ENCODE assay signal across 19 cellular contexts in genomic region chr4:61395754-61396153, GRCh38.
DNase-seq lines count a peak whose midpoint lies in the region; ATAC-seq and TF ChIP-seq lines count a peak whose summit lies in the region.
"Had no signal": no experiment of that assay in that cellular context is flagged by ENCODE, and none has a peak within 500 bp of the region (broad histone marks: within the 10 kb centered on the region; RNA-seq: fewer than 3 reads in every experiment).

No MANE protein-coding gene starts in this region.

- no peaks in the 10 kb centered on the region for H3K9me3 ChIP-seq in HUES64 (ENCODE audit: insufficient read depth, low read depth, low read length)
- H3K9me3 ChIP-seq in iPS-15b (ENCODE audit: control insufficient read depth, insufficient read depth, low read length): no peaks in the 10 kb centered on the region
- no peaks in the 10 kb centered on the region for H3K9me3 ChIP-seq in neural progenitor cell (ENCODE audit: low read depth)
- H3K9me3 ChIP-seq: BE2C, HAP-1 had no signal

- no peaks in the 10 kb centered on the region for H3F3A ChIP-seq in GM23338 (replicated peaks; ENCODE audit: low read depth)
- no peaks in the 10 kb centered on the region for H3F3A ChIP-seq in neural progenitor cell (ENCODE audit: low read depth)

- TF ChIP-seq CTCF in GM23338 (conservative IDR thresholded peaks at IDR 0.05; ENCODE audit: low read depth in 2 of 2) (no peak), neural progenitor cell (IDR thresholded peaks at IDR 0.05) (no peak)

- H3K9me2 ChIP-seq in GM23338 (ENCODE audit: insufficient read depth): no peaks in the 10 kb centered on the region

- H3K36me3 ChIP-seq in GM23338 (ENCODE audit: insufficient read depth): no peaks in the 10 kb centered on the region
- no peaks in the 10 kb centered on the region; the same call in 1 of the 2 replicates for H3K36me3 ChIP-seq in HUES64 (ENCODE audit: insufficient read depth, low read length)
- no peaks in the 10 kb centered on the region for H3K36me3 ChIP-seq in iPS-15b (ENCODE audit: control insufficient read depth, insufficient read depth, low read length)
- H3K36me3 ChIP-seq in neural progenitor cell: no peaks in the 10 kb centered on the region
- H3K36me3 ChIP-seq: BE2C, HAP-1 had no signal

- H3K36me3 Mint-ChIP-seq in GM23338 (ENCODE audit: low read depth) (peaks cover 7% of the 10 kb centered on the region; the same call in 2 of the 3 replicates), neural progenitor cell (peaks cover 20% of the 10 kb centered on the region)
- H3K36me3 Mint-ChIP-seq: CD4-positive, CD25-positive, alpha-beta regulatory T cell; CD8-positive, alpha-beta memory T cell had no signal

- peak overlapping the region; percentile 58 for H3K4me2 ChIP-seq in GM23338
- no peak overlapping the region for H3K4me2 ChIP-seq in neural progenitor cell

- DNase-seq in GM23338 (ENCODE audit: low spot score) (peak; percentile 57), neural progenitor cell (ENCODE audit: low spot score) (peak; percentile 45), Ammon's horn (ENCODE audit: low spot score) (no peak), NCI-H446 treated with DMSO at 0.1 percent for 48 hours (lab: John Stamatoyannopoulos, UW) (no peak), NCI-H524 treated with DMSO at 0.1 percent for 48 hours (lab: John Stamatoyannopoulos, UW) (no peak)
- DNase-seq: BE2C; C1 segment of cervical spinal cord; CD4-positive, CD25-positive, alpha-beta regulatory T cell; CD8-positive, alpha-beta memory T cell; COR-L47; DMS 273 treated with DMSO at 0.1 percent for 48 hours; DMS53; DND-41; EL; GM23248 had no signal

- peak overlapping the region; percentile 53; the same call in 2 of the 3 replicates for H3K4me3 Mint-ChIP-seq in GM23338
- H3K4me3 Mint-ChIP-seq in neural progenitor cell: no peak overlapping the region
- H3K4me3 Mint-ChIP-seq: CD4-positive, CD25-positive, alpha-beta regulatory T cell; CD8-positive, alpha-beta memory T cell had no signal

- H3K27ac ChIP-seq in GM23338 (ENCODE audit: low read depth): peak overlapping the region; percentile 60
- peak overlapping the region; percentile 72; the same call in 1 of the 2 replicates for H3K27ac ChIP-seq in HUES64 (ENCODE audit: low read depth, low read length)
- H3K27ac ChIP-seq in neural progenitor cell: no peak overlapping the region
- H3K27ac ChIP-seq: GM23248 had no signal

- no peaks in the 10 kb centered on the region for H3K27me3 ChIP-seq in GM23338 (ENCODE audit: insufficient read depth)
- H3K27me3 ChIP-seq in HUES64 (ENCODE audit: insufficient read depth, low read length): no peaks in the 10 kb centered on the region
- H3K27me3 ChIP-seq in iPS-15b (ENCODE audit: control insufficient read depth, insufficient read depth, low read length): no peaks in the 10 kb centered on the region
- H3K27me3 ChIP-seq in neural progenitor cell: no peaks in the 10 kb centered on the region
- H3K27me3 ChIP-seq: BE2C had no signal

- H3K9ac ChIP-seq in HUES64 (ENCODE audit: low read depth, low read length): no peak overlapping the region
- no peak overlapping the region for H3K9ac ChIP-seq in iPS-15b (ENCODE audit: low read depth, low read length)
- no peak overlapping the region for H3K9ac ChIP-seq in neural progenitor cell
- H3K9ac ChIP-seq: GM23248 had no signal

- H4K20me1 ChIP-seq in GM23338 (replicated peaks; ENCODE audit: insufficient read depth) (no peaks in the 10 kb centered on the region), neural progenitor cell (ENCODE audit: low read depth) (no peaks in the 10 kb centered on the region)

- H2AFZ ChIP-seq in GM23338 (no peak overlapping the region), neural progenitor cell (replicated peaks) (no peak overlapping the region)
- H2AFZ ChIP-seq: GM23248 had no signal

- H3K79me2 ChIP-seq in GM23338 (replicated peaks; ENCODE audit: insufficient read depth) (no peaks in the 10 kb centered on the region), neural progenitor cell (ENCODE audit: low read depth) (no peaks in the 10 kb centered on the region)

- H3K4me1 ChIP-seq in GM23338 (ENCODE audit: insufficient read depth) (peaks cover 79% of the 10 kb centered on the region), HUES64 (ENCODE audit: insufficient read depth, low read length) (peaks cover 78% of the 10 kb centered on the region), iPS-15b (ENCODE audit: control insufficient read depth, insufficient read depth, low read length) (peaks cover 33% of the 10 kb centered on the region), neural progenitor cell (peaks cover 32% of the 10 kb centered on the region)
- H3K4me1 ChIP-seq: BE2C had no signal

- H3K4me3 ChIP-seq in GM23338 (peak overlapping the region; percentile 23), HUES64 (ENCODE audit: low read length) (peak overlapping the region; percentile 27; the same call in 1 of the 2 replicates), iPS-15b (ENCODE audit: low read depth, low read length) (peak overlapping the region; percentile 10), neural progenitor cell (no peak overlapping the region)
- H3K4me3 ChIP-seq: GM12878, GM23248, HAP-1 had no signal

- H3K27ac Mint-ChIP-seq in GM23338 (peak overlapping the region; percentile 91), neural progenitor cell (no peak overlapping the region)
- H3K27ac Mint-ChIP-seq: CD4-positive, CD25-positive, alpha-beta regulatory T cell; CD8-positive, alpha-beta memory T cell had no signal

- WGBS in HUES64: 64% methylated on average over 3 of the region's 3 CpGs

- H3K9me3 Mint-ChIP-seq in GM23338: no peaks in the 10 kb centered on the region
- peaks cover 12% of the 10 kb centered on the region for H3K9me3 Mint-ChIP-seq in neural progenitor cell

- peak; percentile 54 for ATAC-seq in GM23338
- ATAC-seq: GM12878 had no signal

- H3K4me1 Mint-ChIP-seq in GM23338: peaks cover 65% of the 10 kb centered on the region
- H3K4me1 Mint-ChIP-seq in neural progenitor cell: peaks cover 36% of the 10 kb centered on the region
- H3K4me1 Mint-ChIP-seq: CD4-positive, CD25-positive, alpha-beta regulatory T cell; CD8-positive, alpha-beta memory T cell had no signal

- no peaks in the 10 kb centered on the region for H3K27me3 Mint-ChIP-seq in GM23338 (ENCODE audit: insufficient read depth, low read depth, poor library complexity)
- H3K27me3 Mint-ChIP-seq in neural progenitor cell (ENCODE audit: insufficient read depth, low read depth): peaks cover 2% of the 10 kb centered on the region
- H3K27me3 Mint-ChIP-seq: CD4-positive, CD25-positive, alpha-beta regulatory T cell; CD8-positive, alpha-beta memory T cell had no signal

TF ChIP-seq in GM23338, 12 proteins besides CTCF, POLR2A, EP300 and RAD21:
- TF ChIP-seq ZNF114 (CRISPR knock-in tag; IDR thresholded peaks at IDR 0.05) (no peak), NANOG (IDR thresholded peaks at IDR 0.05; ENCODE audit: borderline replicate concordance) (0 out of 2 replicates have a peak, but pooled peaks have one; percentile 62)

Comparison
In these comparisons a context has a peak if more than half of its experiments do, and no peak if none do; other contexts are left out.
1. DNase-seq: peak in GM23338 (single experiment) and neural progenitor cell (single experiment); none in Ammon's horn (single experiment), NCI-H446 treated with DMSO at 0.1 percent for 48 hours (single experiment) and NCI-H524 treated with DMSO at 0.1 percent for 48 hours (single experiment).